Comparison of ENCODE assay signal across 13 cellular contexts in the genomic region with DNA sequence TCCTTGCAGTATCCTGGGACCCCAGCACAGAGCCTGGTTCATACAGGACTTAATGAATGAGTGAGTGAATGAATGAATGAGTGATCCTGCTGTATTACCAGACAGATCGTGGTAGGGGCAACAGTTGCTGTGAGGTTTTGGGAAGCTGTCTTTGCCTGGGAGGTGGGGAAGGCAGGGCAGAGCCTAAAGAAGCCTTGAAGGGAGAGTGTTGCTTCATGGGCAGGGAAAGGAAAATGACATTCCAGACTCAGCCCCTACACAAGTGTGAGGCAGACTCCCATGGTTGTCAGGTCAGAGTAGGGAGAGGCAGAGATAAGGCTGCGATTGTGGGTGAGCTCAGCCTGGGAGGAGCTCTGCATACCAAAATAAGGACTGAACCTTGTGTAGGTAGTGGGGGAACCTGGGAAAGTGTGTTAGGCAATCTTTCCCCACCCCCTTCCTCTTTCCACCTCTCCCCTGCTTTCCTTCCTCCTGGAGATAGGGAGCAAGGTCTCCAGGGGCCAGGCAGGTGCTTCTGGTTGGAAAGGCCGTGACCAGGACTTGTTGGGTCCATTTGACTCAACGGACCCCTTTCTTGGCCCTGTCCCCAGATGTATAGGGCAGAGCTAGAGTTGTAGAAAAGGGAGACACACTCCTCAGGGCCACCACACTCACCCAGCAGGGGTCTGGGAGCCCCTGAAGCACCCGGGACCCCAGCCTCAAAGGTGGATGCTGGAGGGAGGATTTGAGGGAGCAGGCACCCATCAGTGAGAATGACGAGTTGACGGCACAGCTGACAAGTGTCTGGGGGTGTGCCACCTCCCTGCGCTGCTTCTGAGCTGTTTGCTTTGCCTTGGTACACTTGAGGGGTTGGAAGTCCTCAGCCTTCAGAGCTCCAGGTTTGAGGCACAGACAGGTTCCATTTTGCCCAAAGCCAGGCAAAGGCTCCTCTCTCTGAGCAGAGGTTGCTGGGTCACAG. TPM values are rescaled to one million over a fixed set of nuclear protein-coding genes. Genes with fewer than 3 reads are reported as not detected.
DNase-seq lines count a peak whose midpoint lies in the region; ATAC-seq, FAIRE-seq and TF ChIP-seq lines count a peak whose summit lies in the region.
"Had no signal": no experiment of that assay in that cellular context is flagged by ENCODE, and none has a peak within 500 bp of the region (broad histone marks: within the 10 kb centered on the region; RNA-seq: fewer than 3 reads in every experiment).

No MANE protein-coding gene starts in this region.

- H3K4me1 Mint-ChIP-seq in CD4-positive, alpha-beta memory T cell = peaks cover 26 to 48% (median 34%) of the 10 kb centered on the region in 4 donors
- peaks cover 28% of the 10 kb centered on the region for H3K4me1 Mint-ChIP-seq in neural progenitor cell

- intact Hi-C loops in CD4-positive, alpha-beta memory T cell (cut with micrococcal nuclease) = no loop called here
- intact Hi-C loops in heart left ventricle (cut with DNase I) = no loop called here

- H3K4me1 ChIP-seq in CD4-positive, alpha-beta memory T cell (ENCODE audit: insufficient read depth, low read length) = peaks cover 27% of the 10 kb centered on the region
- H3K4me1 ChIP-seq in Peyer's patch (peaks cover 0 to 30% (median 5%) of the 10 kb centered on the region in 4 donors), heart left ventricle (peaks cover 0 to 19% (median 6%) of the 10 kb centered on the region in 12 donors), neural progenitor cell (peaks cover 20% of the 10 kb centered on the region), smooth muscle cell (ENCODE audit: low read depth) (peaks cover 8% of the 10 kb centered on the region)

- no peaks in the 10 kb centered on the region for H3K9me3 ChIP-seq in CD4-positive, alpha-beta memory T cell (ENCODE audit: control insufficient read depth in 1 of 2, low read length in 2 of 2)
- H3K9me3 ChIP-seq in Peyer's patch (no peaks in the 10 kb centered on the region), heart left ventricle (peaks cover 0 to 7% (median 0%) of the 10 kb centered on the region in 12 donors), neural progenitor cell (ENCODE audit: low read depth) (no peaks in the 10 kb centered on the region), smooth muscle cell (replicated peaks; ENCODE audit: low read depth) (no peaks in the 10 kb centered on the region)

- CTCF ChIA-PET in CD4-positive, alpha-beta memory T cell (lab: Charles Lee; ENCODE audit: partially characterized antibody) = interaction anchor here (0.9 to 1.6 kb wide), 3 partner anchors 25 to 33 kb away, joined by 3 read pairs; no protein-coding TSS in a partner anchor

- no peak overlapping the region for H3K4me3 ChIP-seq in CD4-positive, alpha-beta memory T cell (ENCODE audit: low read length in 2 of 2)
- H3K4me3 ChIP-seq in Peyer's patch (no peak overlapping the region), heart left ventricle (no peak overlapping the region), neural progenitor cell (no peak overlapping the region), smooth muscle cell (no peak overlapping the region)

- H3K27ac Mint-ChIP-seq in CD4-positive, alpha-beta memory T cell = peak overlapping the region in 5 of 7 donors; percentile 52 to 88 (median 80)
- peak overlapping the region; percentile 80 for H3K27ac Mint-ChIP-seq in neural progenitor cell

- no peak overlapping the region for H3K4me3 Mint-ChIP-seq in CD4-positive, alpha-beta memory T cell
- H3K4me3 Mint-ChIP-seq in neural progenitor cell = no peak overlapping the region

- H2AFZ ChIP-seq in neural progenitor cell (replicated peaks) = peak overlapping the region; percentile 34
- H2AFZ ChIP-seq in smooth muscle cell (ENCODE audit: low read depth) = no peak overlapping the region

- H3K36me3 Mint-ChIP-seq in CD4-positive, alpha-beta memory T cell = no peaks in the 10 kb centered on the region
- no peaks in the 10 kb centered on the region for H3K36me3 Mint-ChIP-seq in neural progenitor cell
- H3K36me3 Mint-ChIP-seq: CD8-positive, alpha-beta memory T cell had no signal

- H3K27me3 ChIP-seq in CD4-positive, alpha-beta memory T cell (ENCODE audit: insufficient read depth, low read length) = no peaks in the 10 kb centered on the region
- H3K27me3 ChIP-seq in Peyer's patch (no peaks in the 10 kb centered on the region), heart left ventricle (no peaks in the 10 kb centered on the region), neural progenitor cell (no peaks in the 10 kb centered on the region), smooth muscle cell (ENCODE audit: low read depth) (no peaks in the 10 kb centered on the region)

- POLR2A ChIA-PET in CD4-positive, alpha-beta memory T cell (lab: Charles Lee; ENCODE audit: partially characterized antibody) = interaction anchor here (1.2 to 8.8 kb wide), 3 partner anchors 13 to 26 kb away, joined by 3 to 116 read pairs (median 8); partner anchors contain the start of gene TOB1

- ATAC-seq in heart left ventricle (peak; percentile 26 to 71 (median 60)), GM18873 (IDR thresholded peaks at IDR 0.05; ENCODE audit: low FRiP score, unreplicated experiment) (no peak)

- no peaks in the 10 kb centered on the region for H3K27me3 Mint-ChIP-seq in CD4-positive, alpha-beta memory T cell
- H3K27me3 Mint-ChIP-seq in neural progenitor cell (ENCODE audit: insufficient read depth, low read depth) = peaks cover 5% of the 10 kb centered on the region
- H3K27me3 Mint-ChIP-seq: CD8-positive, alpha-beta memory T cell had no signal

- peaks cover 0 to 5% (median 0%) of the 10 kb centered on the region in 8 donors for H3K9me3 Mint-ChIP-seq in CD4-positive, alpha-beta memory T cell
- peaks cover 3% of the 10 kb centered on the region for H3K9me3 Mint-ChIP-seq in neural progenitor cell
- H3K9me3 Mint-ChIP-seq: CD8-positive, alpha-beta memory T cell had no signal

- H3K36me3 ChIP-seq in CD4-positive, alpha-beta memory T cell (ENCODE audit: insufficient read depth, low read length) = no peaks in the 10 kb centered on the region
- H3K36me3 ChIP-seq in Peyer's patch (no peaks in the 10 kb centered on the region), heart left ventricle (no peaks in the 10 kb centered on the region), neural progenitor cell (no peaks in the 10 kb centered on the region), smooth muscle cell (ENCODE audit: low read depth) (no peaks in the 10 kb centered on the region)

- DNase-seq in CD4-positive, alpha-beta memory T cell = no peak
- peak in 2 of 3 donors; percentile 69 to 81 for DNase-seq in Peyer's patch
- DNase-seq in heart left ventricle = no peak
- DNase-seq in neural progenitor cell (ENCODE audit: low spot score) = no peak
- no peak for DNase-seq in D721Med (ENCODE audit: insufficient read length, low spot score)
- DNase-seq in smooth muscle cell (lab: John Stamatoyannopoulos, UW; ENCODE audit: unreplicated experiment) = no peak
- DNase-seq in NCI-H1417 (lab: John Stamatoyannopoulos, UW) = no peak
- DNase-seq: activated naive CD4-positive, alpha-beta T cell; CD8-positive, alpha-beta memory T cell; NK-92 treated with Interleukin-12 subunit alpha and Interleukin-12 subunit beta, amount 100 ng/mL, for 24 hours had no signal

- TF ChIP-seq POLR2A in Peyer's patch (IDR thresholded peaks at IDR 0.05) (peak in 1 of 2 donors; percentile 87), heart left ventricle (IDR thresholded peaks at IDR 0.05) (no peak)

- no peak overlapping the region for H3K27ac ChIP-seq in CD4-positive, alpha-beta memory T cell (ENCODE audit: low read depth, low read length)
- H3K27ac ChIP-seq in Peyer's patch (peak overlapping the region in 3 of 4 donors; percentile 67 to 93 (median 78)), heart left ventricle (peak overlapping the region in 1 of 12 donors; percentile 11), neural progenitor cell (no peak overlapping the region), smooth muscle cell (ENCODE audit: low read depth) (no peak overlapping the region)
- H3K27ac ChIP-seq: VCaP had no signal

- no peak for TF ChIP-seq CTCF in Peyer's patch (IDR thresholded peaks at IDR 0.05)
- TF ChIP-seq CTCF in heart left ventricle (IDR thresholded peaks at IDR 0.05) = no peak
- no peak for TF ChIP-seq CTCF in neural progenitor cell (IDR thresholded peaks at IDR 0.05)
- no peak for TF ChIP-seq CTCF in D721Med (IDR thresholded peaks at IDR 0.05; ENCODE audit: insufficient read depth, missing control alignments)
- TF ChIP-seq CTCF in smooth muscle cell (IDR thresholded peaks at IDR 0.05; ENCODE audit: borderline replicate concordance, insufficient read depth, poor library complexity, severe bottlenecking) = no peak

- no peak overlapping the region for H3K9ac ChIP-seq in neural progenitor cell
- no peak overlapping the region for H3K9ac ChIP-seq in smooth muscle cell (ENCODE audit: low read depth)

- H3K4me2 ChIP-seq in neural progenitor cell (no peak overlapping the region), smooth muscle cell (no peak overlapping the region)

- FAIRE-seq in D721Med (lab: Jason Lieb, UNC) = no peak
- FAIRE-seq: islet of Langerhans had no signal

- H3K79me2 ChIP-seq in neural progenitor cell (ENCODE audit: low read depth) (no peaks in the 10 kb centered on the region), smooth muscle cell (ENCODE audit: low read depth) (no peaks in the 10 kb centered on the region)

- WGBS in heart left ventricle, 4 donors = 65 to 73% (median 68%) methylated on average over 6 to 8 of the region's 8 CpGs
- WGBS in smooth muscle cell (ENCODE audit: low lambda C conversion rate) = 84% methylated on average over 8 of the region's 8 CpGs

- H3F3A ChIP-seq in neural progenitor cell (ENCODE audit: low read depth) (peaks cover 15% of the 10 kb centered on the region), smooth muscle cell (ENCODE audit: low read depth) (no peaks in the 10 kb centered on the region)

- H4K20me1 ChIP-seq in neural progenitor cell (ENCODE audit: low read depth) (no peaks in the 10 kb centered on the region), smooth muscle cell (ENCODE audit: low read depth) (no peaks in the 10 kb centered on the region)

RNA-seq across cellular contexts. Expression of gene TOB1, which starts 18.5 kb away (rescaled TPM):
- 100 to 1,000 TPM in 1 of 2 experiments, 10 to 100 TPM in 1; 93.7 to 104 TPM for total RNA-seq in CD4-positive, alpha-beta memory T cell
- 100 to 1,000 TPM in 1 of 2 donors, 10 to 100 TPM in 1; 74.3 to 102 TPM for polyA plus RNA-seq in CD4-positive, alpha-beta memory T cell
- 100 to 1,000 TPM in 1 of 4 donors, 10 to 100 TPM in 3; 38.0 to 101 (median 60.6) TPM for total RNA-seq in Peyer's patch
- total RNA-seq in heart left ventricle = 100 to 1,000 TPM in 4 of 9 donors, 10 to 100 TPM in 5; 38.3 to 136 (median 88.7) TPM
- 10 to 100 TPM; 22.2 to 34.2 TPM for polyA plus RNA-seq in heart left ventricle
- 13.6 and 18.2 TPM in 2 replicates for total RNA-seq in neural progenitor cell (ENCODE audit: low replicate concordance)
- 39.8 and 46.8 TPM in 2 replicates for total RNA-seq in smooth muscle cell
- 29.1 and 29.3 TPM in 2 replicates for polyA plus RNA-seq in smooth muscle cell

RNA-seq across cellular contexts. Expression of gene WFIKKN2, which starts 49.2 kb away (rescaled TPM):
- not detected for total RNA-seq in CD4-positive, alpha-beta memory T cell
- not detected for polyA plus RNA-seq in CD4-positive, alpha-beta memory T cell
- not detected for total RNA-seq in Peyer's patch
- under 1 TPM in 7 of 9 donors, not detected in 2; 0.12 to 0.75 (median 0.29) TPM for total RNA-seq in heart left ventricle
- under 1 TPM; 0.08 to 0.23 TPM for polyA plus RNA-seq in heart left ventricle
- total RNA-seq in neural progenitor cell (ENCODE audit: low replicate concordance) = not detected in 2 replicates
- not detected in 2 replicates for total RNA-seq in smooth muscle cell
- polyA plus RNA-seq in smooth muscle cell = not detected in 2 replicates
- total RNA-seq: CD8-positive, alpha-beta memory T cell had no signal
- polyA plus RNA-seq: CD8-positive, alpha-beta memory T cell had no signal

Comparison
In these comparisons a context has a peak if more than half of its experiments do, and no peak if none do; other contexts are left out.
1. DNase-seq: peak in Peyer's patch (2 of 3); none in CD4-positive, alpha-beta memory T cell (0 of 5), heart left ventricle (0 of 5), neural progenitor cell (single experiment), D721Med (single experiment), smooth muscle cell (single experiment) and NCI-H1417 (0 of 3).
2. H3K27ac ChIP-seq: peak in Peyer's patch (3 of 4); none in CD4-positive, alpha-beta memory T cell (single experiment), neural progenitor cell (single experiment) and smooth muscle cell (single experiment).